Comparison of ENCODE assay signal across 1 cellular context in genomic region chr5:139341689-139342422, GRCh38.
A peak's percentile ranks its signal among the peaks of the same experiment; 100 is the strongest.
TF ChIP-seq lines count a peak whose summit lies in the region.

Gene PAIP2 (plus strand): TSS chr5:139341854. CDS start chr5:139363785, 21,931 bp downstream.

TF ChIP-seq in K562, 482 proteins besides CTCF, POLR2A, EP300 and RAD21 (continued from another document and continues in another):
- TF ChIP-seq ZBTB40 (IDR thresholded peaks at IDR 0.05) (peak; percentile 92), ZBTB40 (CRISPR knock-in tag; IDR thresholded peaks at IDR 0.05) (no peak), SAFB2 (IDR thresholded peaks at IDR 0.05; ENCODE audit: borderline replicate concordance, low read depth, low read length, severe bottlenecking) (no peak), TGIF2 (CRISPR knock-in tag; IDR thresholded peaks at IDR 0.05) (no peak), ATF6 (CRISPR knock-in tag; IDR thresholded peaks at IDR 0.05) (no peak), SREBF2 (CRISPR knock-in tag; IDR thresholded peaks at IDR 0.05) (no peak), ZZZ3 (IDR thresholded peaks at IDR 0.05) (no peak), THAP12 (CRISPR knock-in tag; IDR thresholded peaks at IDR 0.05) (peak; percentile 86), TOE1 (IDR thresholded peaks at IDR 0.05; ENCODE audit: borderline replicate concordance) (peak; percentile 49; the same call in 1 of the 2 replicates), TOE1 (CRISPR knock-in tag; IDR thresholded peaks at IDR 0.05; ENCODE audit: borderline replicate concordance, low read depth) (peak; percentile 61; the same call in 1 of the 2 replicates), NELFE (IDR thresholded peaks at IDR 0.05; ENCODE audit: insufficient read depth, insufficient read length) (no peak), DNMT1 (IDR thresholded peaks at IDR 0.05) (no peak), CHCHD3 (CRISPR knock-in tag; IDR thresholded peaks at IDR 0.05) (no peak), PRPF4 (IDR thresholded peaks at IDR 0.05; ENCODE audit: insufficient read depth, low read depth, low read length, poor library complexity, severe bottlenecking) (peak; percentile 64), PHF8 (IDR thresholded peaks at IDR 0.05; ENCODE audit: borderline replicate concordance, low read length) (peak; percentile 96), TCF7L2 (IDR thresholded peaks at IDR 0.05; ENCODE audit: low read depth, low read length) (no peak), GATA2 (CRISPR knock-in tag; IDR thresholded peaks at IDR 0.05) (peak; percentile 2; the same call in 1 of the 2 replicates), ARID1B (IDR thresholded peaks at IDR 0.05) (peak; percentile 58; the same call in 1 of the 2 replicates), TEAD4 (IDR thresholded peaks at IDR 0.05; ENCODE audit: low read length) (no peak), TEAD4 (CRISPR knock-in tag; IDR thresholded peaks at IDR 0.05; ENCODE audit: borderline replicate concordance) (no peak), OTX1 (CRISPR knock-in tag; IDR thresholded peaks at IDR 0.05) (no peak), YY1 (IDR thresholded peaks at IDR 0.05; ENCODE audit: borderline replicate concordance in 1 of 3, control insufficient read depth in 1 of 3, extremely low read depth in 1 of 3, insufficient read depth in 3 of 3, insufficient read length in 1 of 3, insufficient replicate concordance in 2 of 3, low read depth in 1 of 3, low read length in 2 of 3) (peak in 2 of 3 experiments; percentile 53 to 64), HES1 (IDR thresholded peaks at IDR 0.05; ENCODE audit: low read depth) (no peak; the same call in 1 of the 2 replicates), XRCC5 (IDR thresholded peaks at IDR 0.05; ENCODE audit: low read depth, low read length) (peak; percentile 43), CXXC5 (CRISPR knock-in tag; IDR thresholded peaks at IDR 0.05) (peak; percentile 83), C11orf30 (IDR thresholded peaks at IDR 0.05; ENCODE audit: low read depth) (peak; percentile 42; the same call in 1 of the 2 replicates), E2F4 (CRISPR knock-in tag; IDR thresholded peaks at IDR 0.05; ENCODE audit: low read depth) (peak; percentile 26; the same call in 1 of the 2 replicates), ZBTB9 (CRISPR knock-in tag; IDR thresholded peaks at IDR 0.05) (no peak), ZNF280B (CRISPR knock-in tag; IDR thresholded peaks at IDR 0.05) (no peak), HBP1 (CRISPR knock-in tag; IDR thresholded peaks at IDR 0.05) (no peak), MCM7 (IDR thresholded peaks at IDR 0.05) (no peak), DEAF1 (CRISPR knock-in tag; IDR thresholded peaks at IDR 0.05) (no peak), MAZ (CRISPR knock-in tag; conservative IDR thresholded peaks at IDR 0.05 in 1 of 2, IDR thresholded peaks at IDR 0.05 in 1 of 2) (peak; percentile 63 to 81), HOXB6 (CRISPR knock-in tag; IDR thresholded peaks at IDR 0.05; ENCODE audit: borderline replicate concordance) (no peak), ZEB2 (IDR thresholded peaks at IDR 0.05) (no peak), TCF3 (CRISPR knock-in tag; IDR thresholded peaks at IDR 0.05) (no peak; the same call in 1 of the 2 replicates), SMARCC2 (IDR thresholded peaks at IDR 0.05; ENCODE audit: low read depth) (no peak)
